9 cellular contexts compared by ENCODE assay signal in the genomic region with DNA sequence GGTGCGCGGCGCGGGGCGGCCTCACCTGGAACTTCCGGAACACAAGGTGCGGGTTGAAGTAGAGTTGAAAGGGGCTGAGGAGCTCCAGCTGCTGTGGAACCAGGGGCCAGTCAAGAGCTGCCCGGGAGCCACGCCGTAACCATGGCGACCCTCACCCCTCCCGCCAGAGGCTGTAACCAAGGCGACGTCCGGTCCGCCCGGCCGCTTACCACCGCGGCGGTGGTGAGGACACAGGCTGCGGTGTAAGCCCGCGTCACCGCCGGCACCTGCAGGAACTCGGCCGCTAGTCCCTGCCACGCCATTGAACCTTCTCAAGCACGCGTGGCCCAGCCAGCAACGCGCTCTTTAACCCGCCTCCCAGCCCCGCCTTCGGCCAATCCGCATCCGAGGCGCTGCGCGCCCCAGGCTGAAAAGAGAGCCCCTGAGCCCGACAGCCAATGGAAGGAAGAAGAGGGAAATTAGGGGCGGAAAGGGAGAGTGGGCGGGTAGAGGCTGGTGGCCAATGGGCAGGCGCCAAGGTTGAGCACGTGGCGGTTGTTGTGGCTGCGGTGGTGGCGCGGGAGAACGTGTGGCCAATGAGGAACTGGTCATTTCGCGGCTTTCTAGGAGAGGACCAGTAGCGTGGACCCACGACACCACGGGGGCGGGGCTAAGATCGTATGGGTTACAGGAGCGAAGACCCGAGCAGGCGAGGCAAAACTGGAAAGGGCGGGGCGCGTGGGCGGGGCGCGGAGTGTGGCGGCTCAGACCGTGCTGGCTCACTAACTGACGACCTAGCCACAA.
DNase-seq lines count a peak whose midpoint lies in the region; ATAC-seq, FAIRE-seq and TF ChIP-seq lines count a peak whose summit lies in the region.
"Had no signal": no experiment of that assay in that cellular context is flagged by ENCODE, and none has a peak within 500 bp of the region (broad histone marks: within the 10 kb centered on the region; RNA-seq: fewer than 3 reads in every experiment).

A gene (minus strand): TSS at position 321 of the 783 bp plus-strand sequence. CDS start 19 bp downstream, at position 302.

- H3K27ac ChIP-seq in 22Rv1: peak within 1 kb of the TSS; percentile 72

- no peaks in the 10 kb centered on the region for H3K27me3 Mint-ChIP-seq in central memory CD8-positive, alpha-beta T cell

- no peak for TF ChIP-seq CTCF in 22Rv1 (IDR thresholded peaks at IDR 0.05)

- H3K4me3 Mint-ChIP-seq in central memory CD8-positive, alpha-beta T cell: peak within 1 kb of the TSS; percentile 81

- peak within 1 kb of the TSS; percentile 84 for H3K27ac Mint-ChIP-seq in central memory CD8-positive, alpha-beta T cell (ENCODE audit: low read depth)

- peak; percentile 98 for DNase-seq in NCI-H2227 (lab: John Stamatoyannopoulos, UW; ENCODE audit: unreplicated experiment)
- peak; percentile 87 for DNase-seq in activated CD4-positive, CD25-positive, alpha-beta regulatory T cell treated with anti-CD3 and anti-CD28 coated beads, Interleukin-2, amount 50 U/mL, for 16 hours (ENCODE audit: low read depth, low spot score)
- peak; percentile 83 to 89 for DNase-seq in central memory CD8-positive, alpha-beta T cell (ENCODE audit: low spot score in 2 of 2)
- DNase-seq in stimulated activated CD4-positive, alpha-beta T cell treated with anti-CD3 and anti-CD28 coated beads, Interleukin-12 subunit alpha, Interleukin-12 subunit beta, amount 100 ng/mL, for 24 hours (ENCODE audit: low read depth in 2 of 2): peak; percentile 88 to 96

- FAIRE-seq in islet of Langerhans (lab: Jason Lieb, UNC): peak; percentile 85
- FAIRE-seq: A204.1 had no signal

- no peaks in the 10 kb centered on the region for H3K9me3 Mint-ChIP-seq in central memory CD8-positive, alpha-beta T cell

- peaks cover 15% of the 10 kb centered on the region for H3K4me1 Mint-ChIP-seq in central memory CD8-positive, alpha-beta T cell

- peak; percentile 86 for ATAC-seq in GM18868 (IDR thresholded peaks at IDR 0.05; ENCODE audit: unreplicated experiment)
- peak; percentile 78 for ATAC-seq in HG03103 (IDR thresholded peaks at IDR 0.05; ENCODE audit: low read depth, unreplicated experiment)
- ATAC-seq in central memory CD8-positive, alpha-beta T cell (replicated peaks; ENCODE audit: extremely low read depth, poor library complexity, severe bottlenecking): peak; percentile 93

- H3K36me3 Mint-ChIP-seq in central memory CD8-positive, alpha-beta T cell (ENCODE audit: insufficient read depth): peaks cover 6% of the 10 kb centered on the region

Comparison
In these comparisons a context has a peak if more than half of its experiments do, and no peak if none do; other contexts are left out.
1. Peak in every context shown above with its lines: DNase-seq, ATAC-seq and H3K27ac ChIP-seq.